In the genomic region with DNA sequence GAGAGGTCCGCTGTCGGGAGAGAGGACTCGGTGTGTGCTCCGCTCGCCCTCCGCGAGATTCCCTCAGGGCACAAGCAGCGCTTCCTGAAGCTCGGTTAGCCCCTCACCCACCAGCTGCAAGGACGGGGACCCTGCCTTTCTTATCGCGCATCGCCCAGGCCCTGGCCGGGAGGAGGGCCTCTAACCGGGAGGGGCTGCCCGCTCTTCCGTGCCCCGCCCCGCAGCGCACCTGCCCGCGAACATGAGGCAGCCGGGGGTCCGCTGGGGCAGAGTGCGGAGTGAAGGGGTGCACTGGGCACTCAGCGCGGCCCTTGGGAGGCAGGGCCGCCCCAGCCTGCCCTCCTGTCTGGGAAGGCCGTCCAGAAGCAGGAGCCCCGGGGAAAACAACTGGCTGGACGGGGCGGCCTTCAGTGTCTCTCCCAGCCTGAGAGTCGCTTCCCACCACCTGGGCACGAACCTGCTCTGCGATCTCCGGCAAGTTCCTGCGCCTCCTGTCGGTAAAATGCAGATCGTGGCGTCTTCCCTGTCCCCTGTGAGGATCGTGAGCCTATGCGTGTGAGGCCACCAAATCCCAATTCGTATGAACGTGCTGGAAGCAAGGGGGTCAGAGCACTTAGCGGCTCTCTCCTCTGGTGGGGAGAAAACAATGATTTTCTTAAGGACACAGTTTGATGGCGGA, we compare ENCODE assay signal across 8 cellular contexts. TPM values are rescaled to one million over a fixed set of nuclear protein-coding genes. Genes with fewer than 3 reads are reported as not detected.
DNase-seq lines count a peak whose midpoint lies in the region; ATAC-seq and TF ChIP-seq lines count a peak whose summit lies in the region.

No MANE protein-coding gene starts in this region.

- RAD21 ChIA-PET in HCT116 (lab: Charles Lee; ENCODE audit: low non-redundant PET in 1 of 2, low total read pairs in 2 of 2, uncharacterized antibody in 2 of 2, unreplicated experiment in 2 of 2), result no interaction called here

- no peaks in the 10 kb centered on the region for H3K79me2 ChIP-seq in HCT116 (ENCODE audit: insufficient read depth, low read length)
- H3K79me2 ChIP-seq in neural cell (replicated peaks; ENCODE audit: insufficient read depth, low read length), result no peaks in the 10 kb centered on the region

- peaks cover 3% of the 10 kb centered on the region for H3F3A ChIP-seq in neural cell (ENCODE audit: insufficient read depth, low read length, poor library complexity, severe bottlenecking)

- H3K4me2 ChIP-seq in HCT116 (ENCODE audit: low read length), result peak overlapping the region; percentile 98
- H3K4me2 ChIP-seq in neural cell (ENCODE audit: low read length), result no peak overlapping the region

- no peak for TF ChIP-seq EP300 in neural cell (conservative IDR thresholded peaks at IDR 0.05; ENCODE audit: poor library complexity, severe bottlenecking)

- TF ChIP-seq POLR2A in HCT116 (IDR thresholded peaks at IDR 0.05; ENCODE audit: borderline replicate concordance, extremely low read depth, insufficient read depth, insufficient read length), result no peak

- intact Hi-C loops in HCT116 (cut with micrococcal nuclease), result loop anchor here (2.0 kb wide), 1 partner anchor 28 kb away; the partner anchor contains the start of gene ADIPOR2

- H3K27me3 ChIP-seq in HCT116 (ENCODE audit: insufficient read depth, low read length), result no peaks in the 10 kb centered on the region
- H3K27me3 ChIP-seq in neural cell (ENCODE audit: insufficient read depth, low read depth, low read length), result no peaks in the 10 kb centered on the region

- H3K4me1 ChIP-seq in HCT116 (ENCODE audit: control insufficient read depth in 1 of 2, insufficient read depth in 2 of 2, low read length in 2 of 2), result peaks cover 0 to 28% of the 10 kb centered on the region in 2 experiments; a peak in 2 of 4 replicates

- H2AFZ ChIP-seq in HCT116 (ENCODE audit: low read depth, low read length, poor library complexity, severe bottlenecking) (peak overlapping the region; percentile 4), neural cell (ENCODE audit: low read depth, low read length) (no peak overlapping the region)

- H3K9me2 ChIP-seq in HCT116 (ENCODE audit: insufficient read depth) (no peaks in the 10 kb centered on the region), neural cell (ENCODE audit: insufficient read depth, low read length) (no peaks in the 10 kb centered on the region)

- H4K20me1 ChIP-seq in HCT116 (ENCODE audit: insufficient read depth) (no peaks in the 10 kb centered on the region), neural cell (ENCODE audit: insufficient read depth) (no peaks in the 10 kb centered on the region)

- TF ChIP-seq CTCF in HCT116 (IDR thresholded peaks at IDR 0.05 in 2 of 3, conservative IDR thresholded peaks at IDR 0.05 in 1 of 3; ENCODE audit: borderline replicate concordance in 1 of 3, insufficient read depth in 1 of 3, low read depth in 2 of 3, low read length in 2 of 3) (peak; percentile 41 to 75 (median 74); a peak in 5 of 6 replicates), epithelial cell of esophagus (IDR thresholded peaks at IDR 0.05; ENCODE audit: insufficient read depth, low read depth, low read length, missing control alignments) (peak; percentile 60), neural cell (IDR thresholded peaks at IDR 0.05; ENCODE audit: poor library complexity, severe bottlenecking) (peak; percentile 27)

- peak; percentile 87 for DNase-seq in HCT116 (ENCODE audit: low read depth, low spot score)
- DNase-seq in activated CD4-positive, alpha-beta T cell treated with anti-CD3 and anti-CD28 coated beads, Interleukin-2, amount 50 U/mL, for 1 hour, result peak; percentile 16
- DNase-seq in epithelial cell of esophagus (ENCODE audit: low read depth), result peak; percentile 74
- no peak for DNase-seq in SHP77 treated with DMSO at 0.1 percent for 48 hours (lab: John Stamatoyannopoulos, UW)
- no peak for DNase-seq in NCI-H446 (lab: John Stamatoyannopoulos, UW)

- H3K9me3 ChIP-seq in HCT116 (ENCODE audit: control insufficient read depth in 1 of 2, insufficient read depth in 1 of 2, low read depth in 1 of 2, low read length in 2 of 2) (no peaks in the 10 kb centered on the region), neural cell (ENCODE audit: low read length) (no peaks in the 10 kb centered on the region)

- H3K36me3 ChIP-seq in HCT116 (ENCODE audit: control insufficient read depth in 1 of 2, insufficient read depth in 2 of 2, low read length in 2 of 2) (no peaks in the 10 kb centered on the region), neural cell (ENCODE audit: insufficient read depth, low read length) (no peaks in the 10 kb centered on the region)

- peak; percentile 44; the same call in 1 of the 2 replicates for TF ChIP-seq RAD21 in HCT116 (IDR thresholded peaks at IDR 0.05; ENCODE audit: low read depth)
- TF ChIP-seq RAD21 in neural cell (conservative IDR thresholded peaks at IDR 0.05), result no peak

- POLR2A ChIA-PET in HCT116 (lab: Charles Lee), result interaction anchor here (1.3 to 1.6 kb wide), 2 partner anchors 9 to 28 kb away, joined by 3 to 8 read pairs; partner anchors contain the start of gene ADIPOR2

- peak overlapping the region; percentile 59 to 65 for H3K4me3 ChIP-seq in HCT116 (replicated peaks in 1 of 2; ENCODE audit: low read depth in 1 of 2, low read length in 2 of 2)
- H3K4me3 ChIP-seq in epithelial cell of esophagus (ENCODE audit: low read length), result no peak overlapping the region
- H3K4me3 ChIP-seq in neural cell (ENCODE audit: low read length), result no peak overlapping the region

- H3K27ac ChIP-seq in HCT116 (ENCODE audit: low read depth, low read length), result peak overlapping the region; percentile 79
- H3K27ac ChIP-seq in neural cell (ENCODE audit: low read length), result no peak overlapping the region

- peak; percentile 81 for ATAC-seq in HCT116
- no peak for ATAC-seq in GM18909 (IDR thresholded peaks at IDR 0.05; ENCODE audit: poor library complexity, unreplicated experiment)
- ATAC-seq in HG03139 (IDR thresholded peaks at IDR 0.05; ENCODE audit: unreplicated experiment), result no peak

- BruUV-seq in HCT116 (replicated peaks; lab: Mats Ljungman, UMichigan), result no TSS peak

- H3K9ac ChIP-seq in HCT116 (ENCODE audit: low read length) (peak overlapping the region; percentile 69), neural cell (ENCODE audit: low read length) (no peak overlapping the region)

- CTCF ChIA-PET in HCT116 (lab: Charles Lee), result interaction anchor here (1.3 to 1.6 kb wide), 2 partner anchors 10 to 128 kb away, joined by 4 to 12 read pairs; no protein-coding TSS in a partner anchor

TF ChIP-seq in HCT116, 20 proteins besides CTCF, POLR2A, EP300 and RAD21 (continues in another document):
- no peak for TF ChIP-seq EZH2 (IDR thresholded peaks at IDR 0.05)
- TF ChIP-seq SRF (IDR thresholded peaks at IDR 0.05; ENCODE audit: low read depth), result no peak
- TF ChIP-seq, protein P1, sequence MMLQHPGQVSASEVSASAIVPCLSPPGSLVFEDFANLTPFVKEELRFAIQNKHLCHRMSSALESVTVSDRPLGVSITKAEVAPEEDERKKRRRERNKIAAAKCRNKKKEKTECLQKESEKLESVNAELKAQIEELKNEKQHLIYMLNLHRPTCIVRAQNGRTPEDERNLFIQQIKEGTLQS (IDR thresholded peaks at IDR 0.05), result no peak
- TF ChIP-seq TCF7L2 (IDR thresholded peaks at IDR 0.05; ENCODE audit: borderline replicate concordance, extremely low read depth, insufficient read depth, insufficient read length), result peak; percentile 21
- peak; percentile 88 for TF ChIP-seq MAX (IDR thresholded peaks at IDR 0.05)
- no peak for TF ChIP-seq EZH2phosphoT487 (IDR thresholded peaks at IDR 0.05; ENCODE audit: borderline replicate concordance)

TF ChIP-seq in neural cell, 6 proteins besides CTCF, POLR2A, EP300 and RAD21:
- TF ChIP-seq SMC3 (conservative IDR thresholded peaks at IDR 0.05; ENCODE audit: poor library complexity), result no peak
- no peak for TF ChIP-seq MXI1 (conservative IDR thresholded peaks at IDR 0.05; ENCODE audit: poor library complexity, severe bottlenecking)
- TF ChIP-seq POLR2AphosphoS5 (IDR thresholded peaks at IDR 0.05), result no peak
- TF ChIP-seq REST (IDR thresholded peaks at IDR 0.05; ENCODE audit: borderline replicate concordance), result no peak
- TF ChIP-seq TAF1 (IDR thresholded peaks at IDR 0.05; ENCODE audit: low read depth), result no peak
- TF ChIP-seq EZH2 (IDR thresholded peaks at IDR 0.05; ENCODE audit: borderline replicate concordance, insufficient read depth, low read length, poor library complexity, severe bottlenecking), result no peak

RNA-seq across cellular contexts. Expression of gene ADIPOR2, which starts 28.0 kb away (rescaled TPM):
- total RNA-seq in HCT116 (2021; ENCODE audit: unreplicated experiment), result 69.9 TPM
- 32.5 and 37.8 TPM in 2 replicates for polyA plus RNA-seq in HCT116 (2012)
- 18.5 and 20.7 TPM in 2 replicates for polyA plus RNA-seq in neural cell
- polyA minus RNA-seq in neural cell, result 29.9 and 33.7 TPM in 2 replicates

RNA-seq across cellular contexts. Expression of gene WNT5B, which starts 33.9 kb away (rescaled TPM):
- total RNA-seq in HCT116 (2021; ENCODE audit: unreplicated experiment), result 0.52 TPM
- polyA plus RNA-seq in HCT116 (2012), result 0.25 and 0.29 TPM in 2 replicates
- polyA plus RNA-seq in neural cell, result 17.0 and 17.4 TPM in 2 replicates
- 23.3 and 28.7 TPM in 2 replicates for polyA minus RNA-seq in neural cell

Comparison
In these comparisons a context has a peak if more than half of its experiments do, and no peak if none do; other contexts are left out.
1. DNase-seq: peak in HCT116 (single experiment), activated CD4-positive, alpha-beta T cell treated with anti-CD3 and anti-CD28 coated beads, Interleukin-2, amount 50 U/mL, for 1 hour (single experiment) and epithelial cell of esophagus (single experiment); none in SHP77 treated with DMSO at 0.1 percent for 48 hours (single experiment) and NCI-H446 (0 of 2).
2. H3K4me3 ChIP-seq: peak in HCT116 (2 of 2); none in epithelial cell of esophagus (single experiment) and neural cell (single experiment).
3. Peak in every context shown above with its lines, with median percentiles within 50 percentile points of each other: CTCF ChIP-seq.